In the genomic region with DNA sequence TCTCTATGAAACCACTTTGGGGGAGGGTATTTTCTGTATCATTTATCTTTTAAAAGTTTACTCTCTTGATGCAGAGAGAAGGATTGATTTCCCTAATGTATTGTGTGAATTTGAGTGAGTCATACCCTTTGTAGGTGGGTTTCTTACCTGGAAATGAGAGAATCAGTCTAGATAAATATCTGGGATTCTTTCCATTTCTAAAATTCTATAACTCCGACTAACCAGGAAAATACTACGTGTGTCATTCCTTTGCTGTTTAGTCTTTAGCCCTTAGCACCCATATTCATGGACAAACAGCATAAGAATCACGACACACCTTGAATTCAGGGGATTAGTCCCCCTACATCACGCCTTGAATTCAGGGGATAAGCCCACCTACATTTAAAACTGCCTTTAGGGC, we compare ENCODE assay signal across 1 cellular context.
TF ChIP-seq lines count a peak whose summit lies in the region.

No MANE protein-coding gene starts in this region.

TF ChIP-seq in SK-N-SH, 30 proteins besides CTCF, POLR2A, EP300 and RAD21 (continued from another document):
- TF ChIP-seq EZH2phosphoT487 (IDR thresholded peaks at IDR 0.05; ENCODE audit: borderline replicate concordance, low read depth) (no peak), GATA2 (CRISPR knock-in tag; IDR thresholded peaks at IDR 0.05) (no peak), RXRA (IDR thresholded peaks at IDR 0.05; ENCODE audit: borderline replicate concordance, low read depth) (no peak), PBX3 (IDR thresholded peaks at IDR 0.05) (no peak), TCF12 (IDR thresholded peaks at IDR 0.05) (no peak), GABPA (IDR thresholded peaks at IDR 0.05; ENCODE audit: low read depth) (no peak), TEAD4 (IDR thresholded peaks at IDR 0.05; ENCODE audit: borderline replicate concordance, insufficient read depth) (no peak), POLR2AphosphoS5 (IDR thresholded peaks at IDR 0.05; ENCODE audit: low read depth, low read length) (no peak), MXI1 (IDR thresholded peaks at IDR 0.05; ENCODE audit: low read depth, low read length) (no peak)
- TF ChIP-seq, protein P1, sequence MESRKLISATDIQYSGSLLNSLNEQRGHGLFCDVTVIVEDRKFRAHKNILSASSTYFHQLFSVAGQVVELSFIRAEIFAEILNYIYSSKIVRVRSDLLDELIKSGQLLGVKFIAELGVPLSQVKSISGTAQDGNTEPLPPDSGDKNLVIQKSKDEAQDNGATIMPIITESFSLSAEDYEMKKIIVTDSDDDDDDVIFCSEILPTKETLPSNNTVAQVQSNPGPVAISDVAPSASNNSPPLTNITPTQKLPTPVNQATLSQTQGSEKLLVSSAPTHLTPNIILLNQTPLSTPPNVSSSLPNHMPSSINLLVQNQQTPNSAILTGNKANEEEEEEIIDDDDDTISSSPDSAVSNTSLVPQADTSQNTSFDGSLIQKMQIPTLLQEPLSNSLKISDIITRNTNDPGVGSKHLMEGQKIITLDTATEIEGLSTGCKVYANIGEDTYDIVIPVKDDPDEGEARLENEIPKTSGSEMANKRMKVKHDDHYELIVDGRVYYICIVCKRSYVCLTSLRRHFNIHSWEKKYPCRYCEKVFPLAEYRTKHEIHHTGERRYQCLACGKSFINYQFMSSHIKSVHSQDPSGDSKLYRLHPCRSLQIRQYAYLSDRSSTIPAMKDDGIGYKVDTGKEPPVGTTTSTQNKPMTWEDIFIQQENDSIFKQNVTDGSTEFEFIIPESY (IDR thresholded peaks at IDR 0.05; ENCODE audit: borderline replicate concordance, low read depth): no peak
TF ChIP-seq in SK-N-SH: peak in this region for 0.
